Comparison of ENCODE assay signal across 13 cellular contexts in the genomic region with DNA sequence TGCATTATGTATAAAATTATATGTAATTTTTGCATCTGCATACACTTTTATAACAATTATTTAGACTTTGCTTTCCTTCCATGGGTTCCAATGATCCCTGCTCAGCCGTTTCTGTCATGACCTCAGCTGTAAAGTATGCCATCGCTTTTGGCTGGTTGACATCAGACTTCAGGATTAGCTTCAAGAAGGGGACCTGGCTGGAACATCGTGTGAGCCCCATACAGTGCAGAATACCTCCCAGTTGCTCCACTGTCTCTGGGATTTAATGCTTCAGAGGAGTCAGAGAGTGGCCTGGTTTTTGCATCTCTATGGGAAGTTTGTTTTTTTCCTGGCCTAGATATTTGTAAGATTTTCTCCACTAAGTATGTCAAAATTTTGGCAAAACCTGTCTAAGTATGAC.
DNase-seq lines count a peak whose midpoint lies in the region; ATAC-seq, FAIRE-seq and TF ChIP-seq lines count a peak whose summit lies in the region.
"Had no signal": no experiment of that assay in that cellular context is flagged by ENCODE, and none has a peak within 500 bp of the region (broad histone marks: within the 10 kb centered on the region; RNA-seq: fewer than 3 reads in every experiment).

No MANE protein-coding gene starts in this region.

- no peak for FAIRE-seq in astrocyte (lab: Jason Lieb, UNC)

- peaks cover 28% of the 10 kb centered on the region for H3K4me1 ChIP-seq in astrocyte (ENCODE audit: insufficient read depth, low read length)
- H3K4me1 ChIP-seq in heart left ventricle, result peaks cover 0 to 6% (median 0%) of the 10 kb centered on the region in 12 donors
- no peaks in the 10 kb centered on the region for H3K4me1 ChIP-seq in spleen
- H3K4me1 ChIP-seq: stomach had no signal

- TF ChIP-seq POLR2A in heart left ventricle (IDR thresholded peaks at IDR 0.05) (no peak), spleen (IDR thresholded peaks at IDR 0.05) (no peak)

- peaks cover 2% of the 10 kb centered on the region for H3K36me3 Mint-ChIP-seq in astrocyte (ENCODE audit: low read depth, unreplicated experiment)
- H3K36me3 Mint-ChIP-seq: CD8-positive, alpha-beta memory T cell had no signal

- peak; percentile 91 to 98 (median 96) for ATAC-seq in heart left ventricle

- no peak overlapping the region for H2AFZ ChIP-seq in astrocyte (ENCODE audit: low read depth, low read length)

- H3K9me3 ChIP-seq in astrocyte (ENCODE audit: insufficient read depth, low read depth, low read length) (no peaks in the 10 kb centered on the region), heart left ventricle (no peaks in the 10 kb centered on the region), spleen (no peaks in the 10 kb centered on the region)
- H3K9me3 ChIP-seq: stomach had no signal

- no peaks in the 10 kb centered on the region for H3K79me2 ChIP-seq in astrocyte (ENCODE audit: insufficient read depth, low read length)

- H3K27me3 ChIP-seq in astrocyte (ENCODE audit: insufficient read depth, low read length), result no peaks in the 10 kb centered on the region
- no peaks in the 10 kb centered on the region for H3K27me3 ChIP-seq in heart left ventricle
- peaks cover 0 to 10% (median 0%) of the 10 kb centered on the region in 7 donors for H3K27me3 ChIP-seq in spleen (replicated peaks in 1 of 7)
- H3K27me3 ChIP-seq: stomach had no signal

- no peak overlapping the region for H3K27ac ChIP-seq in astrocyte (ENCODE audit: low read depth, low read length)
- H3K27ac ChIP-seq in heart left ventricle, result peak overlapping the region in 4 of 12 donors; percentile 33 to 53 (median 40)
- H3K27ac ChIP-seq in spleen, result no peak overlapping the region
- H3K27ac ChIP-seq: stomach had no signal

- no peak overlapping the region for H3K9ac ChIP-seq in astrocyte (ENCODE audit: low read length)

- peaks cover 46% of the 10 kb centered on the region for H3K4me1 Mint-ChIP-seq in astrocyte (ENCODE audit: low read depth, unreplicated experiment)
- H3K4me1 Mint-ChIP-seq: CD8-positive, alpha-beta memory T cell had no signal

- WGBS in heart left ventricle, 4 donors, result 21 to 27% (median 21%) methylated on average over 3 of the region's 3 CpGs
- 61 to 78% (median 63%) methylated on average over 3 of the region's 3 CpGs for WGBS in spleen, 5 donors

- intact Hi-C loops in heart left ventricle (cut with DNase I) (no loop called here), spleen (cut with DNase I; ENCODE audit: low total_unique reads) (no loop called here)

- TF ChIP-seq CTCF in astrocyte (IDR thresholded peaks at IDR 0.05; ENCODE audit: insufficient read depth, low read depth, low read length), result no peak
- TF ChIP-seq CTCF in heart left ventricle (IDR thresholded peaks at IDR 0.05), result no peak
- no peak for TF ChIP-seq CTCF in spleen (IDR thresholded peaks at IDR 0.05 in 8 of 11, conservative IDR thresholded peaks at IDR 0.05 in 3 of 11)

- H3K4me2 ChIP-seq in astrocyte (ENCODE audit: low read length), result no peak overlapping the region

- H3K36me3 ChIP-seq in astrocyte (ENCODE audit: insufficient read depth, low read length), result no peaks in the 10 kb centered on the region
- no peaks in the 10 kb centered on the region for H3K36me3 ChIP-seq in heart left ventricle
- no peaks in the 10 kb centered on the region for H3K36me3 ChIP-seq in spleen
- H3K36me3 ChIP-seq: stomach had no signal

- peak overlapping the region; percentile 36 for H3K4me3 Mint-ChIP-seq in astrocyte (ENCODE audit: unreplicated experiment)
- H3K4me3 Mint-ChIP-seq: activated T-cell treated with anti-CD3 and anti-CD28 coated beads, Interleukin-2, amount 50 U/mL, for 24 hours; CD8-positive, alpha-beta memory T cell had no signal

- H3K4me3 ChIP-seq in astrocyte (ENCODE audit: insufficient read depth, low read depth, low read length) (no peak overlapping the region), heart left ventricle (no peak overlapping the region), spleen (no peak overlapping the region)
- H3K4me3 ChIP-seq: stomach had no signal

- peaks cover 9% of the 10 kb centered on the region for H3K9me3 Mint-ChIP-seq in astrocyte (ENCODE audit: unreplicated experiment)
- H3K9me3 Mint-ChIP-seq: activated T-cell treated with anti-CD3 and anti-CD28 coated beads, Interleukin-2, amount 50 U/mL, for 24 hours; CD8-positive, alpha-beta memory T cell had no signal

- no peaks in the 10 kb centered on the region for H4K20me1 ChIP-seq in astrocyte (ENCODE audit: insufficient read depth, low read length)

- peaks cover 7% of the 10 kb centered on the region for H3K27me3 Mint-ChIP-seq in astrocyte (ENCODE audit: low read depth, unreplicated experiment)

- peak overlapping the region; percentile 54 for H3K27ac Mint-ChIP-seq in astrocyte (ENCODE audit: unreplicated experiment)
- H3K27ac Mint-ChIP-seq: activated T-cell treated with anti-CD3 and anti-CD28 coated beads, Interleukin-2, amount 50 U/mL, for 24 hours; CD8-positive, alpha-beta memory T cell had no signal

- DNase-seq in GM04504 (ENCODE audit: low read depth) (peak; percentile 48), astrocyte (ENCODE audit: low read depth) (peak; percentile 69), heart left ventricle (peak in 4 of 5 donors; percentile 20 to 53 (median 41)), renal cortical epithelial cell (ENCODE audit: low read depth) (peak; percentile 26), NCI-H526 (lab: John Stamatoyannopoulos, UW) (no peak), spleen (no peak), AML-193 (lab: John Stamatoyannopoulos, UW) (no peak)
- no peak for DNase-seq in activated CD4-positive, alpha-beta T cell treated with anti-CD3 and anti-CD28 coated beads, Interleukin-2, amount 50 U/mL, for 1 hour
- DNase-seq: activated T-cell treated with anti-CD3 and anti-CD28 coated beads, Interleukin-2, amount 50 U/mL, for 24 hours; CD8-positive, alpha-beta memory T cell; effector CD4-positive, alpha-beta T cell; Kasumi-1; stomach had no signal

Comparison
In these comparisons a context has a peak if more than half of its experiments do, and no peak if none do; other contexts are left out.
1. DNase-seq: peak in GM04504 (single experiment), astrocyte (single experiment), heart left ventricle (4 of 5) and renal cortical epithelial cell (single experiment); none in NCI-H526 (0 of 2), activated CD4-positive, alpha-beta T cell treated with anti-CD3 and anti-CD28 coated beads, Interleukin-2, amount 50 U/mL, for 1 hour (single experiment), spleen (single experiment) and AML-193 (0 of 2).